In the genomic region with DNA sequence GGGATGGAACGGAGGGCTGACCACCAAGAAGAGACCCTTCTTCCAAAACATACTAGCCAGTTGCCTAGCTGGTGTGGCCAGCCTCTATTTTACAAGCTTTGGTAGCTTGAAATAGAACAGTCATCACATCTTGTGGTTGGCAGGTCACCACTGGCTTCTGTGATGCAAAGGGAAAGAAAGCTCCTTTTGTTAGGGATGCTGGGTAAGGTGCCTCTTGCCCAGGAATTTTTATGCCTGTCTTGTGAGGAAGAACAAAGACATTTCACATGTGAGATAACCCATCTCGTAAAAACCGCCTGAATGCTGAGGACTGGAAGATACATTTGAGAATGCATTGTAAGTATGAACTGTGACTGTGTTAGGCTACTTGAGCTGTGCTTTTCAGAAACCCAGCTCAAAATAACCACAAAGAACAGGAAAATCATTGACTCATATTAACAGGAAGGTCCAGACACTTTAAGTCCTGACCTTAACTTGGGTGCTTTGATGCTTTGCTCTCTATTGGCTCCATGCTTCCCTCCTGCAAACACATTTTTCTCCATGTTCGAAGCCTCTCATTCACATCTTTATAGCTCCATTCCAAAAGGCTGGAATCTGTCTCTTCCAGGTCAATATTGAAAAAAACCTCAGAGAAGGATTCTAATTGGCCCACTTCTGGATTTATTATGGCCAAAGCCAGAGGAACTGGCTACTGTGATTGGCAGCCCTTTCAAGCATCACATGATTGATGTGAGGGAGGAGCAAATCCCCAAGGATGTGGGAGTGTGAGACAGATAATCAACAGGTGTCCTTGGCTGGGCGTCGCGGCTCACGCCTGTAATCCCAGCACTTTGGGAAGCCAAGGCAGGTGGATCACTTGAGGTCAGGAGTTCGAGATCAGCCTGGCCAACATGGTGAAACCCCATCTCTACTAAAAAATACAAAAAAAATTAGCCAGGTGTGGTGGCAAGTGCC, we compare ENCODE assay signal across 9 cellular contexts. TPM values are rescaled to one million over a fixed set of nuclear protein-coding genes. Genes with fewer than 3 reads are reported as not detected.
DNase-seq lines count a peak whose midpoint lies in the region; ATAC-seq and TF ChIP-seq lines count a peak whose summit lies in the region.
"Had no signal": no experiment of that assay in that cellular context is flagged by ENCODE, and none has a peak within 500 bp of the region (broad histone marks: within the 10 kb centered on the region; RNA-seq: fewer than 3 reads in every experiment).

No MANE protein-coding gene starts in this region.

- H3K79me2 ChIP-seq in smooth muscle cell (ENCODE audit: low read depth) = peaks cover 32% of the 10 kb centered on the region

- H3K9ac ChIP-seq in smooth muscle cell (ENCODE audit: low read depth) = peak overlapping the region; percentile 90

- H3K4me3 ChIP-seq in Panc1 (ENCODE audit: low read depth in 2 of 2, low read length in 2 of 2) (no peak overlapping the region), fibroblast of mammary gland (ENCODE audit: control insufficient read depth, low read depth, low read length) (no peak overlapping the region), smooth muscle cell (no peak overlapping the region)

- H3F3A ChIP-seq in smooth muscle cell (ENCODE audit: low read depth) = peaks cover 48% of the 10 kb centered on the region

- POLR2A ChIA-PET in Panc1 (lab: Charles Lee) = interaction anchor here (0.6 to 0.7 kb wide), 3 partner anchors 14 to 516 kb away, joined by 3 to 4 read pairs (median 4); no protein-coding TSS in a partner anchor

- TF ChIP-seq CTCF in Panc1 (IDR thresholded peaks at IDR 0.05) (no peak), fibroblast of mammary gland (conservative IDR thresholded peaks at IDR 0.05; ENCODE audit: control insufficient read depth, insufficient read depth, low read depth, low read length) (no peak), smooth muscle cell (IDR thresholded peaks at IDR 0.05; ENCODE audit: borderline replicate concordance, insufficient read depth, poor library complexity, severe bottlenecking) (no peak)

- H3K9me3 ChIP-seq in Panc1 (ENCODE audit: control insufficient read depth, insufficient read depth, low read depth, low read length) (no peaks in the 10 kb centered on the region), smooth muscle cell (replicated peaks; ENCODE audit: low read depth) (no peaks in the 10 kb centered on the region)

- H3K36me3 Mint-ChIP-seq in stimulated activated memory B cell treated with anti-CD40 and anti-IgM and Interleukin-4, amounts not matched to agents 10 μg/mL and 1 μg/mL and 100 μg/mL, for 72 hours = no peaks in the 10 kb centered on the region

- H3K9me3 Mint-ChIP-seq in stimulated activated memory B cell treated with anti-CD40 and anti-IgM and Interleukin-4, amounts not matched to agents 10 μg/mL and 1 μg/mL and 100 μg/mL, for 72 hours = no peaks in the 10 kb centered on the region

- H3K4me3 Mint-ChIP-seq in stimulated activated memory B cell treated with anti-CD40 and anti-IgM and Interleukin-4, amounts not matched to agents 10 μg/mL and 1 μg/mL and 100 μg/mL, for 72 hours = no peak overlapping the region

- CTCF ChIA-PET in Panc1 (lab: Charles Lee) = interaction anchor here (0.6 to 1.0 kb wide), 4 partner anchors 38 to 119 kb away, joined by 4 to 6 read pairs (median 4); a partner anchor contains a TSS

- WGBS in smooth muscle cell (ENCODE audit: low lambda C conversion rate) = 52% methylated on average over 9 of the region's 9 CpGs

- no peaks in the 10 kb centered on the region for H3K27me3 ChIP-seq in Panc1 (ENCODE audit: control insufficient read depth, insufficient read depth, low read length)
- H3K27me3 ChIP-seq in smooth muscle cell (ENCODE audit: low read depth) = no peaks in the 10 kb centered on the region

- H3K27ac ChIP-seq in Panc1 (ENCODE audit: low read length) = peak overlapping the region; percentile 89
- H3K27ac ChIP-seq in smooth muscle cell (ENCODE audit: low read depth) = peak overlapping the region; percentile 99
- H3K27ac ChIP-seq: WERI-Rb-1 had no signal

- H2AFZ ChIP-seq in smooth muscle cell (ENCODE audit: low read depth) = no peak overlapping the region

- H3K4me2 ChIP-seq in smooth muscle cell = peak overlapping the region; percentile 61

- ATAC-seq in Panc1 (peak; percentile 55), esophagus mucosa (no peak)
- no peak for ATAC-seq in stimulated activated memory B cell treated with anti-CD40 and anti-IgM and Interleukin-4, amounts not matched to agents 10 μg/mL and 1 μg/mL and 100 μg/mL, for 72 hours

- intact Hi-C loops in Panc1 (cut with micrococcal nuclease; ENCODE audit: unreplicated experiment) = no loop called here

- H3K4me1 Mint-ChIP-seq in stimulated activated memory B cell treated with anti-CD40 and anti-IgM and Interleukin-4, amounts not matched to agents 10 μg/mL and 1 μg/mL and 100 μg/mL, for 72 hours = no peaks in the 10 kb centered on the region

- no TSS peak for BruUV-seq in Panc1 (replicated peaks; lab: Mats Ljungman, UMichigan)

- peaks cover 22% of the 10 kb centered on the region for H3K27me3 Mint-ChIP-seq in stimulated activated memory B cell treated with anti-CD40 and anti-IgM and Interleukin-4, amounts not matched to agents 10 μg/mL and 1 μg/mL and 100 μg/mL, for 72 hours

- in situ Hi-C loops in Panc1 (cut with HindIII; ENCODE audit: low pct_unique_long_range_greater_than_20kb, low sequenced_read_pairs) = no loop called here

- peaks cover 91% of the 10 kb centered on the region for H3K4me1 ChIP-seq in Panc1 (ENCODE audit: control insufficient read depth, insufficient read depth, low read length)
- H3K4me1 ChIP-seq in smooth muscle cell (ENCODE audit: low read depth) = peaks cover 30% of the 10 kb centered on the region

- no peak overlapping the region for H3K27ac Mint-ChIP-seq in stimulated activated memory B cell treated with anti-CD40 and anti-IgM and Interleukin-4, amounts not matched to agents 10 μg/mL and 1 μg/mL and 100 μg/mL, for 72 hours

- peaks cover 3% of the 10 kb centered on the region for H3K36me3 ChIP-seq in Panc1 (ENCODE audit: control insufficient read depth, insufficient read depth, low read length)
- H3K36me3 ChIP-seq in smooth muscle cell (ENCODE audit: low read depth) = no peaks in the 10 kb centered on the region
- H3K36me3 ChIP-seq: WERI-Rb-1 had no signal

- H4K20me1 ChIP-seq in smooth muscle cell (ENCODE audit: low read depth) = no peaks in the 10 kb centered on the region

- DNase-seq in DMS53 (lab: John Stamatoyannopoulos, UW) = peak; percentile 34
- DNase-seq in DMS53 treated with DMSO at 0.1 percent for 48 hours (lab: John Stamatoyannopoulos, UW; ENCODE audit: unreplicated experiment) = no peak
- no peak for DNase-seq in Panc1 (ENCODE audit: low read depth, low spot score)
- DNase-seq in fibroblast of mammary gland (ENCODE audit: low read depth) = peak; percentile 84
- no peak for DNase-seq in smooth muscle cell (lab: John Stamatoyannopoulos, UW; ENCODE audit: unreplicated experiment)
- DNase-seq in stimulated activated naive CD4-positive, alpha-beta T cell (lab: John Stamatoyannopoulos, UW) = no peak
- DNase-seq: WERI-Rb-1 had no signal

RNA-seq across cellular contexts. Expression of a gene that starts 53.9 kb away (rescaled TPM):
- 199 TPM for total RNA-seq in Panc1 (2021; ENCODE audit: unreplicated experiment)
- polyA plus RNA-seq in Panc1 (2012; ENCODE audit: insufficient read length) = 183 TPM
- 278 and 287 TPM in 2 replicates for total RNA-seq in smooth muscle cell
- polyA plus RNA-seq in smooth muscle cell = 158 and 161 TPM in 2 replicates
- total RNA-seq in esophagus mucosa = 15.5 TPM

Comparison
In these comparisons a context has a peak if more than half of its experiments do, and no peak if none do; other contexts are left out.
1. DNase-seq: peak in DMS53 (single experiment) and fibroblast of mammary gland (single experiment); none in DMS53 treated with DMSO at 0.1 percent for 48 hours (single experiment), Panc1 (single experiment), smooth muscle cell (single experiment) and stimulated activated naive CD4-positive, alpha-beta T cell (0 of 6).
2. RNA of a gene that starts 53.9 kb away (total RNA-seq): 278 to 287 TPM in smooth muscle cell and 199 TPM in Panc1 (single experiment); 15.5 TPM in esophagus mucosa (single experiment); every median in the first group is over 10 times any median in the second.